Comparison of ENCODE assay signal across 8 cellular contexts in genomic region chrX:13254076-13254785, GRCh38.
DNase-seq lines count a peak whose midpoint lies in the region; ATAC-seq and TF ChIP-seq lines count a peak whose summit lies in the region.

No MANE protein-coding gene starts in this region.

- POLR2A ChIA-PET in activated CD4-positive, alpha-beta T cell treated with anti-CD3 and anti-CD28 coated beads for 36 hours (lab: Charles Lee): no interaction called here
- POLR2A ChIA-PET in naive thymus-derived CD8-positive, alpha-beta T cell (lab: Charles Lee): no interaction called here

- CTCF ChIA-PET in activated CD4-positive, alpha-beta T cell treated with anti-CD3 and anti-CD28 coated beads for 36 hours (lab: Charles Lee): interaction anchor here (0.6 to 2.9 kb wide), 6 partner anchors 9 to 349 kb away, joined by 3 to 7 read pairs (median 4); no protein-coding TSS in a partner anchor

- no peak overlapping the region for H3K4me3 ChIP-seq in fibroblast of pulmonary artery (replicated peaks; ENCODE audit: low read depth, low read length)

- TF ChIP-seq CTCF in HFFc6 (IDR thresholded peaks at IDR 0.05) (peak; percentile 8; the same call in 1 of the 2 replicates), fibroblast of pulmonary artery (IDR thresholded peaks at IDR 0.05; ENCODE audit: low read length, missing control alignments) (peak; percentile 5)

- intact Hi-C loops in activated CD4-positive, alpha-beta T cell treated with anti-CD3 and anti-CD28 coated beads for 36 hours (cut with DNase I, micrococcal nuclease): loop anchor here in 1 of 2 experiments (10.0 kb wide), 1 partner anchor 221 kb away; no protein-coding TSS in a partner anchor

- H3K27ac Mint-ChIP-seq in activated CD4-positive, alpha-beta T cell treated with anti-CD3 and anti-CD28 coated beads for 36 hours: no peak overlapping the region
- H3K27ac Mint-ChIP-seq in HFFc6: no peak overlapping the region
- no peak overlapping the region for H3K27ac Mint-ChIP-seq in naive thymus-derived CD8-positive, alpha-beta T cell

- H3K4me1 Mint-ChIP-seq in activated CD4-positive, alpha-beta T cell treated with anti-CD3 and anti-CD28 coated beads for 36 hours: peaks cover 46% of the 10 kb centered on the region
- H3K4me1 Mint-ChIP-seq in HFFc6 (ENCODE audit: low read depth): peaks cover 40% of the 10 kb centered on the region
- peaks cover 0 to 44% (median 11%) of the 10 kb centered on the region in 4 donors for H3K4me1 Mint-ChIP-seq in naive thymus-derived CD8-positive, alpha-beta T cell

- peaks cover 4% of the 10 kb centered on the region for H3K9me3 Mint-ChIP-seq in activated CD4-positive, alpha-beta T cell treated with anti-CD3 and anti-CD28 coated beads for 36 hours (ENCODE audit: low read depth)
- no peaks in the 10 kb centered on the region for H3K9me3 Mint-ChIP-seq in HFFc6
- peaks cover 0 to 11% (median 0%) of the 10 kb centered on the region in 9 donors for H3K9me3 Mint-ChIP-seq in naive thymus-derived CD8-positive, alpha-beta T cell

- no peak overlapping the region for H3K4me3 Mint-ChIP-seq in activated CD4-positive, alpha-beta T cell treated with anti-CD3 and anti-CD28 coated beads for 36 hours
- H3K4me3 Mint-ChIP-seq in HFFc6: no peak overlapping the region
- H3K4me3 Mint-ChIP-seq in naive thymus-derived CD8-positive, alpha-beta T cell: no peak overlapping the region

- ATAC-seq in activated CD4-positive, alpha-beta T cell treated with anti-CD3 and anti-CD28 coated beads for 36 hours: peak; percentile 42
- ATAC-seq in naive thymus-derived CD8-positive, alpha-beta T cell: no peak

- peak; percentile 17 for DNase-seq in activated CD4-positive, alpha-beta T cell treated with anti-CD3 and anti-CD28 coated beads for 36 hours
- no peak for DNase-seq in activated CD4-positive, alpha-beta T cell treated with anti-CD3 and anti-CD28 coated beads for 1 hour
- DNase-seq in HFFc6 (peak; percentile 2), NOMO-1 (lab: John Stamatoyannopoulos, UW; ENCODE audit: unreplicated experiment in 2 of 2) (peak; percentile 53 to 78), fibroblast of pulmonary artery (ENCODE audit: low read depth) (peak; percentile 68), NCI-H1048 (lab: John Stamatoyannopoulos, UW) (no peak), iPS-NIHi11 (ENCODE audit: low spot score) (no peak)
- no peak for DNase-seq in naive thymus-derived CD8-positive, alpha-beta T cell

- H3K36me3 Mint-ChIP-seq in activated CD4-positive, alpha-beta T cell treated with anti-CD3 and anti-CD28 coated beads for 36 hours (ENCODE audit: low read depth): no peaks in the 10 kb centered on the region
- H3K36me3 Mint-ChIP-seq in HFFc6 (ENCODE audit: low read depth): no peaks in the 10 kb centered on the region
- no peaks in the 10 kb centered on the region for H3K36me3 Mint-ChIP-seq in naive thymus-derived CD8-positive, alpha-beta T cell

- H3K27me3 Mint-ChIP-seq in activated CD4-positive, alpha-beta T cell treated with anti-CD3 and anti-CD28 coated beads for 36 hours: no peaks in the 10 kb centered on the region
- peaks cover 2% of the 10 kb centered on the region for H3K27me3 Mint-ChIP-seq in HFFc6 (ENCODE audit: insufficient read depth)
- H3K27me3 Mint-ChIP-seq in naive thymus-derived CD8-positive, alpha-beta T cell: no peaks in the 10 kb centered on the region

Comparison
In these comparisons a context has a peak if more than half of its experiments do, and no peak if none do; other contexts are left out.
1. DNase-seq: peak in activated CD4-positive, alpha-beta T cell treated with anti-CD3 and anti-CD28 coated beads for 36 hours (single experiment), HFFc6 (single experiment), NOMO-1 (2 of 2) and fibroblast of pulmonary artery (single experiment); none in activated CD4-positive, alpha-beta T cell treated with anti-CD3 and anti-CD28 coated beads for 1 hour (single experiment), naive thymus-derived CD8-positive, alpha-beta T cell (0 of 10), NCI-H1048 (single experiment) and iPS-NIHi11 (single experiment).